1 cellular context compared by ENCODE assay signal in genomic region chr1:235313931-235314678, GRCh38.
TF ChIP-seq lines count a peak whose summit lies in the region.

No MANE protein-coding gene starts in this region.

TF ChIP-seq in HepG2, 621 proteins besides CTCF, POLR2A, EP300 and RAD21:
- TF ChIP-seq HOXA3 (CRISPR knock-in tag; IDR thresholded peaks at IDR 0.05), result no peak
- no peak for TF ChIP-seq SP5 (CRISPR knock-in tag; IDR thresholded peaks at IDR 0.05; ENCODE audit: borderline replicate concordance, low read depth)
- TF ChIP-seq FLYWCH1 (CRISPR knock-in tag; IDR thresholded peaks at IDR 0.05), result no peak
- TF ChIP-seq KMT2B (CRISPR knock-in tag; IDR thresholded peaks at IDR 0.05), result no peak
- TF ChIP-seq ZNF276 (CRISPR knock-in tag; IDR thresholded peaks at IDR 0.05; ENCODE audit: low read depth), result no peak
- no peak for TF ChIP-seq HMGXB4 (CRISPR knock-in tag; IDR thresholded peaks at IDR 0.05; ENCODE audit: borderline replicate concordance in 1 of 2, low read depth in 1 of 2)
- no peak for TF ChIP-seq ZNF121 (CRISPR knock-in tag; IDR thresholded peaks at IDR 0.05)
- TF ChIP-seq KDM6A (CRISPR knock-in tag; IDR thresholded peaks at IDR 0.05; ENCODE audit: low read depth), result no peak
- no peak for TF ChIP-seq KAT7 (CRISPR knock-in tag; IDR thresholded peaks at IDR 0.05; ENCODE audit: borderline replicate concordance)
- TF ChIP-seq, protein P1, sequence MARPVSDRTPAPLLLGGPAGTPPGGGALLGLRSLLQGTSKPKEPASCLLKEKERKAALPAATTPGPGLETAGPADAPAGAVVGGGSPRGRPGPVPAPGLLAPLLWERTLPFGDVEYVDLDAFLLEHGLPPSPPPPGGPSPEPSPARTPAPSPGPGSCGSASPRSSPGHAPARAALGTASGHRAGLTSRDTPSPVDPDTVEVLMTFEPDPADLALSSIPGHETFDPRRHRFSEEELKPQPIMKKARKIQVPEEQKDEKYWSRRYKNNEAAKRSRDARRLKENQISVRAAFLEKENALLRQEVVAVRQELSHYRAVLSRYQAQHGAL (CRISPR knock-in tag; IDR thresholded peaks at IDR 0.05; ENCODE audit: not compliant biosample characterization), result no peak
- no peak for TF ChIP-seq NFIC (IDR thresholded peaks at IDR 0.05; ENCODE audit: low read length)
- no peak for TF ChIP-seq HNRNPK (IDR thresholded peaks at IDR 0.05; ENCODE audit: low read depth, low read length, poor library complexity, severe bottlenecking)
- no peak for TF ChIP-seq KDM5A (IDR thresholded peaks at IDR 0.05; ENCODE audit: borderline replicate concordance, low read length)
- no peak for TF ChIP-seq JUNB (CRISPR knock-in tag; IDR thresholded peaks at IDR 0.05; ENCODE audit: borderline replicate concordance)
- TF ChIP-seq JDP2 (CRISPR knock-in tag; IDR thresholded peaks at IDR 0.05; ENCODE audit: borderline replicate concordance), result no peak
- no peak for TF ChIP-seq ZNF430 (CRISPR knock-in tag; IDR thresholded peaks at IDR 0.05)
- TF ChIP-seq ZNF792 (CRISPR knock-in tag; IDR thresholded peaks at IDR 0.05), result no peak
- no peak for TF ChIP-seq ZNF496 (CRISPR knock-in tag; IDR thresholded peaks at IDR 0.05; ENCODE audit: insufficient replicate concordance)
TF ChIP-seq in HepG2: peak in this region for 0.
